In genomic region chr17:17044846-17045561, GRCh38 we compare ENCODE assay signal across 8 cellular contexts. TPM values are rescaled to one million over a fixed set of nuclear protein-coding genes. Genes with fewer than 3 reads are reported as not detected.
DNase-seq lines count a peak whose midpoint lies in the region; ATAC-seq, FAIRE-seq and TF ChIP-seq lines count a peak whose summit lies in the region.

No MANE protein-coding gene starts in this region.

- H3K9me3 ChIP-seq in AG04450 (ENCODE audit: control insufficient read depth, insufficient read depth, low read length) (no peaks in the 10 kb centered on the region; the same call in 1 of the 2 replicates), small intestine (ENCODE audit: control insufficient read depth, low read depth) (no peaks in the 10 kb centered on the region)

- no peak for ATAC-seq in HG03045 (IDR thresholded peaks at IDR 0.05; ENCODE audit: unreplicated experiment)

- no peaks in the 10 kb centered on the region for H3K36me3 ChIP-seq in small intestine (ENCODE audit: control insufficient read depth in 2 of 2, insufficient read depth in 2 of 2, low read length in 2 of 2)

- TF ChIP-seq CTCF in AG04450 (IDR thresholded peaks at IDR 0.05; ENCODE audit: low read depth, low read length) (no peak), GM12875 (IDR thresholded peaks at IDR 0.05; ENCODE audit: borderline replicate concordance, insufficient read depth, low read depth, low read length) (no peak), astrocyte of the spinal cord (IDR thresholded peaks at IDR 0.05; ENCODE audit: low read depth, low read length) (no peak)

- POLR2A ChIA-PET in AG04450 (lab: Yijun Ruan, JAX) = interaction anchor here (0.7 to 1.7 kb wide), 3 partner anchors 13 to 190 kb away, joined by 3 to 4 read pairs (median 3); no protein-coding TSS in a partner anchor

- peak overlapping the region; percentile 70 for H3K27ac ChIP-seq in AG04450 (ENCODE audit: low read depth, low read length)
- peak overlapping the region; percentile 38 to 78 for H3K27ac ChIP-seq in small intestine (ENCODE audit: low read depth in 1 of 2, low read length in 1 of 2)

- H3K4me3 ChIP-seq in AG04450 (ENCODE audit: low read depth, low read length) (peak overlapping the region; percentile 68), GM12875 (ENCODE audit: low read depth, low read length) (peak overlapping the region; percentile 40), astrocyte of the spinal cord (ENCODE audit: low read depth, low read length) (peak overlapping the region; percentile 61), small intestine (ENCODE audit: low read depth in 1 of 2, low read length in 2 of 2) (peak overlapping the region in 1 of 2 donors; percentile 80)

- H3K4me1 ChIP-seq in small intestine (ENCODE audit: control insufficient read depth in 2 of 2, insufficient read depth in 1 of 2, low read depth in 1 of 2, low read length in 1 of 2) = peaks cover 2 to 13% of the 10 kb centered on the region in 2 donors

- 9 to 15% (median 11%) methylated on average over 6 of the region's 6 CpGs for WGBS in small intestine, 3 donors

- DNase-seq in AG04450 (ENCODE audit: low read depth, low spot score) (peak; percentile 26), NOMO-1 (lab: John Stamatoyannopoulos, UW; ENCODE audit: unreplicated experiment in 2 of 2) (peak; percentile 71 to 98), astrocyte of the spinal cord (ENCODE audit: low read depth, low spot score) (peak; percentile 85), inferior parietal cortex (ENCODE audit: extremely low spot score) (peak; percentile 34), small intestine (peak; percentile 43), OCI-M2 (lab: John Stamatoyannopoulos, UW; ENCODE audit: unreplicated experiment) (no peak)

- H3K27me3 ChIP-seq in AG04450 (ENCODE audit: control insufficient read depth, insufficient read depth, low read length) = no peaks in the 10 kb centered on the region
- no peaks in the 10 kb centered on the region for H3K27me3 ChIP-seq in small intestine (ENCODE audit: control insufficient read depth in 2 of 2, insufficient read depth in 2 of 2, low read length in 2 of 2)

- FAIRE-seq in small intestine (lab: Jason Lieb, UNC) = no peak

- in situ Hi-C loops in astrocyte of the spinal cord (cut with HindIII; ENCODE audit: low sequenced_read_pairs) = no loop called here

- CTCF ChIA-PET in AG04450 (lab: Charles Lee) = interaction anchor here (1.6 kb wide), 1 partner anchor 97 kb away, joined by 4 read pairs; no protein-coding TSS in a partner anchor

RNA-seq across cellular contexts. Expression of gene MPRIP, which starts 2.7 kb away (rescaled TPM):
- polyA plus RNA-seq in AG04450 (2011; rRNA removed) (95.0 and 122 TPM in 2 replicates), small intestine (100 to 1,000 TPM in 2 of 3 donors, 10 to 100 TPM in 1; 98.9 to 233 (median 219) TPM)
- polyA minus RNA-seq in AG04450 (2011; rRNA and poly(A)+ RNA removed) = 152 and 153 TPM in 2 replicates
